35 cellular contexts compared by ENCODE assay signal in the genomic region with DNA sequence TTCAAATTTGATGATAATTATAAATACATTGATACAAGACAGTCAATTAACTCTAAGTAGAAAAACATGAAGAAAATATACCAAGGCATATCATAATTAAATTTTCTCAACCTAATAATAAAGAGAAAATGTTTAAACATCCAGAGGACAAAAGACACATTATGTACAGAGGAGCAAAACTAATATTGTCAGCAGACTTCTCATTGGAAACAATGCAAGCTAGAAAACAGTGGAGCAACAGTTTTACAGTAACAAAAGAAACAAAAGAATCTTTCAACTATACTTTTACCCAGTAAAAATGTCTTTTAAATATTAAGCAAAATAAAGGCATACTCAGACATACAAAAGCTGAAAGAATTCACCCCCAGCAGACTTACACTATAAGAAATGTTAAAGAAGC.
"Had no signal": no experiment of that assay in that cellular context is flagged by ENCODE, and none has a peak within 500 bp of the region (broad histone marks: within the 10 kb centered on the region; RNA-seq: fewer than 3 reads in every experiment).

No MANE protein-coding gene starts in this region.

- H3K4me3 ChIP-seq: MG63 had no signal

- H3K36me3 ChIP-seq: MG63 had no signal

- H3K27me3 ChIP-seq: MG63 had no signal

- DNase-seq: Karpas-422, Kasumi-1, MG63, MM.1S, MV-4-11, NCI-H1048, NCI-H1092, NCI-H1092 treated with DMSO at 0.1 percent for 48 hours, NCI-H1105, NCI-H1105 treated with DMSO at 0.1 percent for 48 hours, NCI-H1417, NCI-H1417 treated with DMSO at 0.1 percent for 48 hours, NCI-H1436, NCI-H1436 treated with DMSO at 0.1 percent for 48 hours, NCI-H146, NCI-H1694, NCI-H1694 treated with DMSO at 0.1 percent for 48 hours, NCI-H187, NCI-H187 treated with DMSO at 0.1 percent for 48 hours, NCI-H1930, NCI-H2029, NCI-H2029 treated with DMSO at 0.1 percent for 48 hours, NCI-H2081, NCI-H2081 treated with DMSO at 0.1 percent for 48 hours, NCI-H2107, NCI-H2171, NCI-H2171 treated with DMSO at 0.1 percent for 48 hours, NCI-H2227 treated with DMSO at 0.1 percent for 48 hours, NCI-H226, NCI-H345, NCI-H446, NCI-H446 treated with DMSO at 0.1 percent for 48 hours, NCI-H510A, NCI-H510A treated with DMSO at 0.1 percent for 48 hours, NCI-H524 had no signal
